In the genomic region with DNA sequence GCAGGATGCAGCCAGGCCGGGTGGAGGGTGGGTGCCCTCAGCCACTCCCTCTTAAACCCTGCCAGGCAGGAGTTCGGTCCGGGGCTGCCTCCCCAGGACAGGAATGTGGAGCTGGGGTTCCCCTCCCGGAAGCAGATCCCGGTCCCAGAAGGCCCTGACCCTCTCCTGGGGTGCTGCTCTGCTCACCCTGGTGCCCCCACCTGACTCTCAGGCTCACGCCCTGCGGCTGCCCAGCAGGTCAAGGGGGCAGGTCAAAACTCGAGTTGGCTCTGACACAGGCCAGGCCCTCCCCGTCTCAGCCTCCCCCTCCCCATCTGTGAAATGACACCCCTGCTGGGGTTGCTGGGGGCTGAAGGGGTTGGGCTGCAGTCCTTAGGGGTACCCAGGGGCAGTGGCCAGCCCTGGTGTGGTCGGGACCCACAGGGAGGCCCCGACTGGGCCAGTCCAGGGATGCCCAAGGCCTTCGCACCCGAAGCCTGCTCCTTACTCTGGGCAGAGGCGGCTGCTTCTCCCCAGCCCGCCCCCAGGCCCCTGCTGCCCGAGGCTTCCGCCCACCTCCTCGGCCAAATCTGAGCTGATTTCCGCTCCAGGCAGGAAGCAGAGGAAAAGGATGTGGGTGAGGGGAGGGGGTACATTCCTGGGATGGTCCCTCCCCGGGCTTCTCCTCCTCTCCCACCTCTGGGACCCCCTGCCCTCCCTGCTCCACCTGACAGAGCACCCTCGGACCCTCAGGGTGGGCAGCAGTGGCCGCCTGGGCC, we compare ENCODE assay signal across 12 cellular contexts. TPM values are rescaled to one million over a fixed set of nuclear protein-coding genes. Genes with fewer than 3 reads are reported as not detected.
DNase-seq lines count a peak whose midpoint lies in the region; ATAC-seq and TF ChIP-seq lines count a peak whose summit lies in the region.
"Had no signal": no experiment of that assay in that cellular context is flagged by ENCODE, and none has a peak within 500 bp of the region (broad histone marks: within the 10 kb centered on the region; RNA-seq: fewer than 3 reads in every experiment).

No MANE protein-coding gene starts in this region.

- no peak overlapping the region for H2BK15ac ChIP-seq in mesenchymal stem cell (ENCODE audit: low read depth, poor library complexity, severe bottlenecking)

- H3K9ac ChIP-seq in mesenchymal stem cell (ENCODE audit: low read length) = no peak overlapping the region

- DNase-seq in left cardiac atrium = peak; percentile 61
- no peak for DNase-seq in cardiac septum (ENCODE audit: low spot score)
- DNase-seq in mesenchymal stem cell = no peak
- no peak for DNase-seq in vagina (ENCODE audit: extremely low spot score in 2 of 2)
- DNase-seq in AG08396 (ENCODE audit: low spot score) = no peak
- no peak for DNase-seq in epidermal melanocyte (ENCODE audit: insufficient read length, low spot score)
- DNase-seq: foreskin melanocyte; MG63; NK-92 treated with Interleukin-12 subunit alpha and Interleukin-12 subunit beta, amount 100 ng/mL, for 24 hours had no signal

- H3K79me1 ChIP-seq in mesenchymal stem cell (replicated peaks; ENCODE audit: low read length, poor library complexity, severe bottlenecking) = no peaks in the 10 kb centered on the region

- H2BK120ac ChIP-seq in mesenchymal stem cell (ENCODE audit: low read depth, low read length) = no peak overlapping the region

- no peak for TF ChIP-seq CTCF in vagina (IDR thresholded peaks at IDR 0.05)

- no peak overlapping the region for H3K14ac ChIP-seq in mesenchymal stem cell (ENCODE audit: low read length in 2 of 2)

- no peak overlapping the region for H2AFZ ChIP-seq in mesenchymal stem cell (ENCODE audit: low read depth, low read length)

- no peak overlapping the region for H3K4me2 ChIP-seq in mesenchymal stem cell (ENCODE audit: low read length, poor library complexity, severe bottlenecking)

- peak in 1 of 2 donors; percentile 7 for ATAC-seq in left cardiac atrium
- no peak for ATAC-seq in GM18873 (IDR thresholded peaks at IDR 0.05; ENCODE audit: low FRiP score, unreplicated experiment)

- H3K23ac ChIP-seq in mesenchymal stem cell (ENCODE audit: low read length in 2 of 2) = no peak overlapping the region

- TF ChIP-seq POLR2A in vagina (IDR thresholded peaks at IDR 0.05) = no peak

- H3K18ac ChIP-seq in mesenchymal stem cell (ENCODE audit: low read depth in 1 of 2, low read length in 2 of 2) = peak overlapping the region in 1 of 2 experiments; percentile 33

- H4K91ac ChIP-seq in mesenchymal stem cell (ENCODE audit: low read length) = peak overlapping the region; percentile 50

- no peak overlapping the region for H2AK5ac ChIP-seq in mesenchymal stem cell (ENCODE audit: low read length, severe bottlenecking)

- no peak overlapping the region for H4K8ac ChIP-seq in mesenchymal stem cell (ENCODE audit: low read length)

- H2BK5ac ChIP-seq in mesenchymal stem cell (ENCODE audit: low read depth, low read length, poor library complexity, severe bottlenecking) = no peak overlapping the region

- H3K4me3 ChIP-seq in mesenchymal stem cell (ENCODE audit: insufficient read depth in 1 of 2, low read depth in 1 of 2, low read length in 2 of 2) = peak overlapping the region in 1 of 2 experiments; percentile 15
- H3K4me3 ChIP-seq in vagina = peak overlapping the region; percentile 24 to 25
- H3K4me3 ChIP-seq: MG63 had no signal

- H3K4me1 ChIP-seq in mesenchymal stem cell (ENCODE audit: control insufficient read depth, insufficient read depth, low read depth, low read length) = peaks cover 28% of the 10 kb centered on the region
- H3K4me1 ChIP-seq in vagina = peaks cover 62% of the 10 kb centered on the region

- WGBS in mesenchymal stem cell = 78% methylated on average over 14 of the region's 22 CpGs

- no peak overlapping the region for H3K4ac ChIP-seq in mesenchymal stem cell (ENCODE audit: low read depth in 1 of 2, low read length in 2 of 2)

- H2BK12ac ChIP-seq in mesenchymal stem cell (ENCODE audit: low read length in 2 of 2) = no peak overlapping the region

- H3K27me3 ChIP-seq in mesenchymal stem cell (ENCODE audit: control insufficient read depth in 1 of 2, insufficient read depth in 1 of 2, low read length in 2 of 2) = peaks cover 4 to 84% of the 10 kb centered on the region in 2 experiments
- no peaks in the 10 kb centered on the region for H3K27me3 ChIP-seq in vagina
- H3K27me3 ChIP-seq: MG63 had no signal

- H3K9me3 ChIP-seq in mesenchymal stem cell (ENCODE audit: control insufficient read depth, low read length) (no peaks in the 10 kb centered on the region), vagina (no peaks in the 10 kb centered on the region)
- H3K9me3 ChIP-seq: MG63 had no signal

- intact Hi-C loops in left cardiac atrium (cut with DNase I) = loop anchor here in 1 of 2 donors (10.0 kb wide), 2 partner anchors 99 to 219 kb away; no protein-coding TSS in a partner anchor
- intact Hi-C loops in cardiac septum (cut with DNase I) = no loop called here
- intact Hi-C loops in vagina (cut with DNase I) = no loop called here

- peak overlapping the region; percentile 72 for H3K27ac ChIP-seq in cingulate gyrus (ENCODE audit: low read depth, low read length)
- H3K27ac ChIP-seq in mesenchymal stem cell (ENCODE audit: low read length, poor library complexity, severe bottlenecking) = no peak overlapping the region
- peak overlapping the region; percentile 76 for H3K27ac ChIP-seq in vagina

- H3K36me3 ChIP-seq in mesenchymal stem cell (ENCODE audit: control insufficient read depth in 1 of 2, insufficient read depth in 2 of 2, low read depth in 1 of 2, low read length in 2 of 2) (no peaks in the 10 kb centered on the region), vagina (no peaks in the 10 kb centered on the region)
- H3K36me3 ChIP-seq: MG63 had no signal

RNA-seq across cellular contexts. Expression of a gene that starts 3.9 kb away (rescaled TPM):
- total RNA-seq in left cardiac atrium = 10 to 100 TPM in 1 of 2 donors, 1 to 10 TPM in 1; 4.9 to 11.5 TPM
- total RNA-seq in cardiac septum = 11.7 TPM
- 0.76 TPM for polyA plus RNA-seq in mesenchymal stem cell (2013, experiment 1 of 2)
- polyA plus RNA-seq in mesenchymal stem cell (2013, experiment 2 of 2) = 0.68 TPM
- 29.5 TPM for total RNA-seq in vagina
- polyA plus RNA-seq: CD8-positive, alpha-beta memory T cell had no signal

RNA-seq across cellular contexts. Expression of a gene that starts 28.4 kb away (rescaled TPM):
- total RNA-seq in left cardiac atrium (1 to 10 TPM; 6.2 to 9.4 TPM), cardiac septum (13.9 TPM), vagina (13.0 TPM)
- 30.3 TPM for polyA plus RNA-seq in mesenchymal stem cell (2013, experiment 1 of 2)
- 30.0 TPM for polyA plus RNA-seq in mesenchymal stem cell (2013, experiment 2 of 2)

RNA-seq across cellular contexts. Expression of a gene that starts 50.8 kb away (rescaled TPM):
- total RNA-seq in left cardiac atrium (10 to 100 TPM; 35.1 to 38.1 TPM), cardiac septum (37.2 TPM), vagina (44.0 TPM)
- 30.5 TPM for polyA plus RNA-seq in mesenchymal stem cell (2013, experiment 1 of 2)
- polyA plus RNA-seq in mesenchymal stem cell (2013, experiment 2 of 2) = 30.5 TPM

RNA-seq across cellular contexts. Expression of a gene that starts 54.9 kb away (rescaled TPM):
- under 1 TPM in 1 of 2 donors, not detected in 1; 0.59 TPM for total RNA-seq in left cardiac atrium
- not detected for total RNA-seq in cardiac septum
- polyA plus RNA-seq in mesenchymal stem cell (2013, experiment 1 of 2) = not detected
- polyA plus RNA-seq in mesenchymal stem cell (2013, experiment 2 of 2) = not detected
- not detected for total RNA-seq in vagina
- polyA plus RNA-seq: CD8-positive, alpha-beta memory T cell had no signal
